ENCODE assay signal across 8 cellular contexts in the genomic region with DNA sequence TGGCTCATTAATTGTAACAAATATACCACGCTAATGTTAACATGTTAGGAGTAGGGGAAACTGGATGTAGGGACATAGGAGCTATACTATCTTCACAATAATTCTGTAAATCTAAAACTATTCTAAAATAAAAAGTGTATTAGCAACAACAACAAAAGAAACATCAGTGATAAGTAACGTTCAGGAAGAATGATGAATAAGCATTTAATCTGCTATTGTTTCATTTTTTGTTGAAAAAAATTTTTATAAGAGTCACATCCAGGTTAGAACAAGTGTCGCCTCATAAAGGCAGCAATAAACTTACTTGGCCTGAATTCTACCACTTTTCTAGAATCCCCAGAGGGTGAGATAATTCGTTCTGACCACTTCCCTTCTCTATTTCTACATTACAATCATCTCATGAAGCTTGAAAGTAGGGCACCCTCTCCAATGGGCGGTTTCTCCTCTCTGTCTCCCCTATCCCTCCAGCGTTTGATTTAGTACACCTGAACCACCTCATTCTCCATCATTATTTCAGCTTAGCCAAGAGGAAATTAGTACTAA.
"Had no signal": no experiment of that assay in that cellular context is flagged by ENCODE, and none has a peak within 500 bp of the region (broad histone marks: within the 10 kb centered on the region; RNA-seq: fewer than 3 reads in every experiment).

No MANE protein-coding gene starts in this region.

- H3K27ac ChIP-seq: KMS-11 had no signal

- DNase-seq: H9, HCEC 1CT, KBM-7 had no signal

- H3K4me3 ChIP-seq: GM23338 had no signal

- ATAC-seq: GM23338 had no signal

- H2AFZ ChIP-seq: GM23338 had no signal

- FAIRE-seq: H1, H54, HTR-8/SVneo had no signal

- H3K4me1 Mint-ChIP-seq: GM23338, H9 had no signal

- H3K4me3 Mint-ChIP-seq: GM23338, H9 had no signal

- H3K9ac ChIP-seq: KMS-11 had no signal

- H3K4me2 ChIP-seq: GM23338, KMS-11 had no signal

- H3K9me3 Mint-ChIP-seq: GM23338, H9 had no signal

- H3K27ac Mint-ChIP-seq: GM23338, H9 had no signal
